Comparison of ENCODE assay signal across 23 cellular contexts in the genomic region with DNA sequence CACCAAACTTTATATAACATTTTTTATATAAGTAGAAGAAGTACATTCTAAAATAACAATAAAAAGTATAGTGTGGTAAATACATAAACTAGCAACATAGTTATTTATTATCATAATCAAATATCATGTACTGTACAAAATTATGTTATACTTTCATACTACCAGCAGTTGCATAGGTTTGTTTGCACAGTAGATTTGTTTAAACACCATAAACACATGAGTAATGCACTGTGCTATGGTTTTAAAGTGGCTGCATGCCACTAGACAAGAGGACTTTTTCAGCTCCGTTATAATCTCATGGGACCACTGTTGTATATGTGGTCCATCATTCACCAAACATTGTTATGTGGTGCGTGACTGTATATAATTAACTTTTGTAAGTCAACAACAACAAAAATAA.
"Had no signal": no experiment of that assay in that cellular context is flagged by ENCODE, and none has a peak within 500 bp of the region (broad histone marks: within the 10 kb centered on the region; RNA-seq: fewer than 3 reads in every experiment).

No MANE protein-coding gene starts in this region.

- DNase-seq: activated B cell treated with CpG ODN at 0.5 μM for 24 hours; activated CD4-positive, alpha-beta T cell treated with anti-CD3 and anti-CD28 coated beads for 1 hour; activated CD4-positive, alpha-beta T cell treated with anti-CD3 and anti-CD28 coated beads, Interleukin-2, amount 10 ng/mL, durations not matched to agents 24 days and 14 days; activated CD4-positive, alpha-beta T cell treated with anti-CD3 and anti-CD28 coated beads, Interleukin-2, amount 50 U/mL, for 48 hours; activated CD8-positive, alpha-beta memory T cell treated with anti-CD3 and anti-CD28 coated beads, Interleukin-2, amount 10 ng/mL, durations not matched to agents 7 days and 5 days; activated gamma-delta T cell; activated naive CD4-positive, alpha-beta T cell treated with anti-CD3 and anti-CD28 coated beads, Interleukin-2, amount 10 ng/mL, durations not matched to agents 7 days and 5 days; activated naive CD8-positive, alpha-beta T cell treated with anti-CD3 and anti-CD28 coated beads, Interleukin-2, amount 10 ng/mL, durations not matched to agents 7 days and 5 days; activated T-cell treated with anti-CD3 and anti-CD28 coated beads, Interleukin-2, amount 50 U/mL, for 24 hours; adrenal gland; anterior cingulate cortex; caudate nucleus; Karpas-422; NCI-H1092; NCI-H1930; NCI-H2107; NCI-H2171 treated with DMSO at 0.1 percent for 48 hours; NCI-H226; NCI-H69; NK-92 treated with Interleukin-12 subunit alpha and Interleukin-12 subunit beta, amount 100 ng/mL, for 24 hours; SHP77 treated with DMSO at 0.1 percent for 48 hours; T-helper 9 cell had no signal

- H3K36me3 ChIP-seq: adrenal gland had no signal

- H3K4me3 ChIP-seq: adrenal gland, coronary artery had no signal

- H3K27ac ChIP-seq: adrenal gland, coronary artery had no signal

- H3K9me3 ChIP-seq: adrenal gland had no signal

- ATAC-seq: activated CD8-positive, alpha-beta memory T cell treated with anti-CD3 and anti-CD28 coated beads, Interleukin-2, amount 10 ng/mL, durations not matched to agents 7 days and 5 days had no signal

- H3K27me3 ChIP-seq: adrenal gland had no signal

- H3K4me1 ChIP-seq: adrenal gland had no signal
